ENCODE assay signal across 12 cellular contexts in the genomic region with DNA sequence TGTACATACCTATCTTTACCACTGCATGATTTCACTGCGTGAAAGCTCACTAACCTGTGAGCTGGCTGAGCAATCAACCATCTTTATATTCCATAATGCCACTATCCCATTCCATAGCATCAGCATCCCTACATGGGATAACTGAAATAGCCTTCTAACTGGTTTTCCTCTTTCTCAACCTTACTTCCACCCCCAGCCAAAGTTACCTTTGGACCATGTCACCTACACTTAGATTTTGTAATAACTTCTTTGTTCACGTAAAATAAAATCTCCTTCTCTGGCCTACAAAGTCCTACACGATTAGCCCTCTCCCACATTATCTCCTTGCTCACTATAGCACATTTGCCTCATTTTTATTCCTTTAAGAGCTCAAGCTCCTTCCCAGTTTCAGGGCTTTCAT. TPM values are rescaled to one million over a fixed set of nuclear protein-coding genes. Genes with fewer than 3 reads are reported as not detected.
DNase-seq lines count a peak whose midpoint lies in the region; ATAC-seq and TF ChIP-seq lines count a peak whose summit lies in the region.
"Had no signal": no experiment of that assay in that cellular context is flagged by ENCODE, and none has a peak within 500 bp of the region (broad histone marks: within the 10 kb centered on the region; RNA-seq: fewer than 3 reads in every experiment).

No MANE protein-coding gene starts in this region.

- H3K4ac ChIP-seq in H9 (ENCODE audit: low read depth, low read length), result no peak overlapping the region
- no peak overlapping the region for H3K4ac ChIP-seq in mesendoderm (ENCODE audit: low read depth, low read length)

- no peaks in the 10 kb centered on the region for H3K9me3 ChIP-seq in CD4-positive, CD25-positive, alpha-beta regulatory T cell (ENCODE audit: control insufficient read depth in 2 of 2, low read length in 2 of 2)
- H3K9me3 ChIP-seq in H9 (ENCODE audit: control insufficient read depth, low read depth, low read length), result no peaks in the 10 kb centered on the region

- H2AFZ ChIP-seq in H9 (ENCODE audit: low read length), result no peak overlapping the region

- H4K20me1 ChIP-seq in H9 (ENCODE audit: control insufficient read depth, insufficient read depth, insufficient read length), result no peaks in the 10 kb centered on the region

- H3K9ac ChIP-seq in H9 (ENCODE audit: extremely low read depth, insufficient read length, low read length) (no peak overlapping the region), mesendoderm (ENCODE audit: low read length) (peak overlapping the region; percentile 10)

- H3K18ac ChIP-seq in H9 (ENCODE audit: insufficient read length, low read depth, low read length) (no peak overlapping the region), mesendoderm (ENCODE audit: low read length) (no peak overlapping the region)

- H3K79me2 ChIP-seq in H9 (ENCODE audit: insufficient read depth, low read length) (peaks cover 49% of the 10 kb centered on the region), mesendoderm (ENCODE audit: control insufficient read depth, insufficient read depth, low read length) (peaks cover 69% of the 10 kb centered on the region)

- peaks cover 11% of the 10 kb centered on the region for H3K36me3 Mint-ChIP-seq in CD4-positive, CD25-positive, alpha-beta regulatory T cell
- peaks cover 14 to 44% (median 38%) of the 10 kb centered on the region in 3 experiments for H3K36me3 Mint-ChIP-seq in H9 (ENCODE audit: insufficient read depth in 1 of 3, low read depth in 3 of 3)
- H3K36me3 Mint-ChIP-seq in activated T-helper 17 cell treated with anti-CD3 and anti-CD28 coated beads, Interleukin-2, amount 50 U/mL, for 72 hours (ENCODE audit: low read depth), result peaks cover 87% of the 10 kb centered on the region

- no peaks in the 10 kb centered on the region for H3K27me3 Mint-ChIP-seq in CD4-positive, CD25-positive, alpha-beta regulatory T cell
- H3K27me3 Mint-ChIP-seq in H9 (ENCODE audit: low read depth), result 0 out of 2 replicates have a peak, but pooled peaks cover 2% of the 10 kb centered on the region
- no peaks in the 10 kb centered on the region for H3K27me3 Mint-ChIP-seq in activated T-helper 17 cell treated with anti-CD3 and anti-CD28 coated beads, Interleukin-2, amount 50 U/mL, for 72 hours

- H3K56ac ChIP-seq in H9 (ENCODE audit: insufficient read length, low read depth, low read length) (no peak overlapping the region), mesendoderm (ENCODE audit: low read length) (peak overlapping the region; percentile 34)

- H2BK20ac ChIP-seq in H9 (ENCODE audit: low read depth, low read length, poor library complexity, severe bottlenecking), result no peak overlapping the region

- H3K4me1 Mint-ChIP-seq in CD4-positive, CD25-positive, alpha-beta regulatory T cell, result peaks cover 20 to 83% (median 55%) of the 10 kb centered on the region in 4 donors
- H3K4me1 Mint-ChIP-seq in H9, result peaks cover 17 to 33% of the 10 kb centered on the region in 2 experiments
- H3K4me1 Mint-ChIP-seq in activated T-helper 17 cell treated with anti-CD3 and anti-CD28 coated beads, Interleukin-2, amount 50 U/mL, for 72 hours, result peaks cover 33% of the 10 kb centered on the region

- H3K27ac Mint-ChIP-seq in CD4-positive, CD25-positive, alpha-beta regulatory T cell, result peak overlapping the region in 2 of 3 donors; percentile 11 to 25
- H3K27ac Mint-ChIP-seq in H9, result peak overlapping the region in 2 of 3 experiments; percentile 4 to 13; a peak in 1 of 7 replicates
- peak overlapping the region; percentile 39 for H3K27ac Mint-ChIP-seq in activated T-helper 17 cell treated with anti-CD3 and anti-CD28 coated beads, Interleukin-2, amount 50 U/mL, for 72 hours

- H3K4me3 Mint-ChIP-seq in CD4-positive, CD25-positive, alpha-beta regulatory T cell, result peak overlapping the region; percentile 10 to 83 (median 64)
- peak overlapping the region; percentile 97 to 100; a peak in 3 of 5 replicates for H3K4me3 Mint-ChIP-seq in H9
- H3K4me3 Mint-ChIP-seq in activated T-helper 17 cell treated with anti-CD3 and anti-CD28 coated beads, Interleukin-2, amount 50 U/mL, for 72 hours, result peak overlapping the region; percentile 99

- H3K27me3 ChIP-seq in CD4-positive, CD25-positive, alpha-beta regulatory T cell (ENCODE audit: control insufficient read depth, insufficient read depth, low read length), result no peaks in the 10 kb centered on the region
- H3K27me3 ChIP-seq in H9 (ENCODE audit: insufficient read depth, low read length), result no peaks in the 10 kb centered on the region
- no peaks in the 10 kb centered on the region for H3K27me3 ChIP-seq in mesendoderm (ENCODE audit: insufficient read depth, low read length, poor library complexity)
- H3K27me3 ChIP-seq: foreskin keratinocyte had no signal

- no CpG with 5 or more reads among the region's 3 CpGs for WGBS in H9 (ENCODE audit: extremely low coverage, insufficient read length, low lambda C conversion rate)
- WGBS in mesendoderm (ENCODE audit: extremely low coverage, insufficient coverage, low lambda C conversion rate), result 100% methylated on average over 1 of the region's 3 CpGs

- peaks cover 11% of the 10 kb centered on the region for H3K23me2 ChIP-seq in H9 (ENCODE audit: insufficient read length, low read depth, low read length, poor library complexity, severe bottlenecking)

- no peak overlapping the region for H2BK15ac ChIP-seq in H9 (ENCODE audit: low read depth, low read length)
- H2BK15ac ChIP-seq in mesendoderm (replicated peaks; ENCODE audit: low read depth), result no peak overlapping the region

- H3K4me3 ChIP-seq in CD4-positive, CD25-positive, alpha-beta regulatory T cell (ENCODE audit: low read depth, low read length), result peak overlapping the region; percentile 39
- H3K4me3 ChIP-seq in mesendoderm (ENCODE audit: low read length), result no peak overlapping the region

- no peak for TF ChIP-seq CTCF in H9 (conservative IDR thresholded peaks at IDR 0.05)

- H3K4me1 ChIP-seq in CD4-positive, CD25-positive, alpha-beta regulatory T cell (ENCODE audit: control insufficient read depth, insufficient read depth, low read length, poor library complexity, severe bottlenecking), result peaks cover 51% of the 10 kb centered on the region
- H3K4me1 ChIP-seq in H9 (ENCODE audit: insufficient read depth, low read length) (no peaks in the 10 kb centered on the region), mesendoderm (ENCODE audit: control insufficient read depth, low read depth, low read length) (peaks cover 5% of the 10 kb centered on the region)

- H2BK5ac ChIP-seq in H9 (ENCODE audit: insufficient read length, low read length), result no peak overlapping the region
- H2BK5ac ChIP-seq in mesendoderm (ENCODE audit: low read length), result no peak overlapping the region

- H3K14ac ChIP-seq in H9 (ENCODE audit: insufficient read depth, low read length), result no peak overlapping the region

- H2BK12ac ChIP-seq in H9 (ENCODE audit: insufficient read length, low read depth, low read length), result no peak overlapping the region

- H3K23ac ChIP-seq in H9 (ENCODE audit: insufficient read length, low read depth, low read length), result no peak overlapping the region
- peak overlapping the region; percentile 30 for H3K23ac ChIP-seq in mesendoderm (ENCODE audit: low read length)

- no peak overlapping the region for H4K5ac ChIP-seq in H9 (ENCODE audit: insufficient read length, low read depth, low read length)
- H4K5ac ChIP-seq in mesendoderm (ENCODE audit: low read length), result no peak overlapping the region

- ATAC-seq in CD4-positive, CD25-positive, alpha-beta regulatory T cell (ENCODE audit: low read depth in 2 of 2), result no peak
- ATAC-seq in activated T-helper 17 cell treated with anti-CD3 and anti-CD28 coated beads, Interleukin-2, amount 50 U/mL, for 72 hours (replicated peaks), result no peak
- ATAC-seq in HG03280 (IDR thresholded peaks at IDR 0.05; ENCODE audit: unreplicated experiment) (no peak), HG03097 (IDR thresholded peaks at IDR 0.05; ENCODE audit: low FRiP score, unreplicated experiment) (no peak), HG03442 (IDR thresholded peaks at IDR 0.05; ENCODE audit: unreplicated experiment) (no peak)
- ATAC-seq: foreskin keratinocyte had no signal

- H2AK5ac ChIP-seq in H9 (ENCODE audit: insufficient read length, low read length) (no peak overlapping the region), mesendoderm (ENCODE audit: low read length) (no peak overlapping the region)

- no peak overlapping the region for H3K27ac ChIP-seq in CD4-positive, CD25-positive, alpha-beta regulatory T cell (ENCODE audit: insufficient read depth, low read length, poor library complexity, severe bottlenecking)
- H3K27ac ChIP-seq in H9 (ENCODE audit: insufficient read length, low read depth, low read length) (no peak overlapping the region), mesendoderm (ENCODE audit: low read depth, low read length) (no peak overlapping the region)
- H3K27ac ChIP-seq: foreskin keratinocyte had no signal

- H3K4me2 ChIP-seq in H9 (ENCODE audit: insufficient read depth, insufficient read length, low read length), result no peak overlapping the region
- no peak overlapping the region for H3K4me2 ChIP-seq in mesendoderm (ENCODE audit: low read length)

- H4K91ac ChIP-seq in H9 (ENCODE audit: insufficient read length, low read depth, low read length), result no peak overlapping the region

- H3K36me3 ChIP-seq in CD4-positive, CD25-positive, alpha-beta regulatory T cell (ENCODE audit: control insufficient read depth, insufficient read depth, low read length), result peaks cover 29% of the 10 kb centered on the region
- no peaks in the 10 kb centered on the region for H3K36me3 ChIP-seq in mesendoderm (ENCODE audit: control insufficient read depth, insufficient read depth, low read length)

- H3K79me1 ChIP-seq in H9 (ENCODE audit: insufficient read depth, low read depth, low read length, poor library complexity, severe bottlenecking) (peaks cover 3% of the 10 kb centered on the region), mesendoderm (ENCODE audit: low read length) (peaks cover 6% of the 10 kb centered on the region)

- DNase-seq in CD4-positive, CD25-positive, alpha-beta regulatory T cell, result no peak
- no peak for DNase-seq in H9
- no peak for DNase-seq in mesendoderm
- no peak for DNase-seq in A172 (ENCODE audit: low spot score)
- DNase-seq: activated CD4-positive, CD25-positive, alpha-beta regulatory T cell; foreskin keratinocyte; nucleus accumbens; stimulated activated CD4-positive, alpha-beta T cell treated with anti-CD3 and anti-CD28 coated beads, Interleukin-12 subunit alpha, Interleukin-12 subunit beta, amount 100 ng/mL, for 4 hours had no signal

- no peak overlapping the region for H4K8ac ChIP-seq in H9 (replicated peaks; ENCODE audit: insufficient read length, low read depth, low read length)
- H4K8ac ChIP-seq in mesendoderm (ENCODE audit: low read depth, low read length), result no peak overlapping the region

- no peaks in the 10 kb centered on the region for H3K9me3 Mint-ChIP-seq in CD4-positive, CD25-positive, alpha-beta regulatory T cell
- peaks cover 0 to 3% of the 10 kb centered on the region in 2 experiments; a peak in 1 of 5 replicates for H3K9me3 Mint-ChIP-seq in H9
- no peaks in the 10 kb centered on the region for H3K9me3 Mint-ChIP-seq in activated T-helper 17 cell treated with anti-CD3 and anti-CD28 coated beads, Interleukin-2, amount 50 U/mL, for 72 hours

- no peak overlapping the region for H3T11ph ChIP-seq in H9 (ENCODE audit: low read length)

- H2BK120ac ChIP-seq in H9 (ENCODE audit: low read depth, low read length, poor library complexity, severe bottlenecking) (no peak overlapping the region), mesendoderm (ENCODE audit: low read depth, low read length) (no peak overlapping the region)

RNA-seq across cellular contexts. Expression of a gene that starts 2.5 kb away (rescaled TPM):
- 59.1 TPM for total RNA-seq in CD4-positive, CD25-positive, alpha-beta regulatory T cell
- 100 to 1,000 TPM; 264 to 331 (median 298) TPM for polyA plus RNA-seq in CD4-positive, CD25-positive, alpha-beta regulatory T cell
- total RNA-seq in H9 (2021), result 227 and 239 TPM in 2 replicates
- total RNA-seq in activated T-helper 17 cell treated with anti-CD3 and anti-CD28 coated beads, Interleukin-2, amount 50 U/mL, for 72 hours, result 100 to 1,000 TPM; 124 to 179 TPM
- polyA plus RNA-seq in mesendoderm (2013, experiment 1 of 2), result 351 TPM
- polyA plus RNA-seq in mesendoderm (2013, experiment 2 of 2), result 360 TPM
- total RNA-seq in A172 (2014; rRNA removed; shearing (Covaris generic)), result 430 and 440 TPM in 2 replicates

RNA-seq across cellular contexts. Expression of a gene that starts 2.7 kb away (rescaled TPM):
- total RNA-seq in CD4-positive, CD25-positive, alpha-beta regulatory T cell, result 37.6 TPM
- 10 to 100 TPM; 54.6 to 86.0 (median 67.1) TPM for polyA plus RNA-seq in CD4-positive, CD25-positive, alpha-beta regulatory T cell
- total RNA-seq in H9 (2021), result 97.2 and 101 TPM in 2 replicates
- 10 to 100 TPM; 40.5 to 68.7 TPM for total RNA-seq in activated T-helper 17 cell treated with anti-CD3 and anti-CD28 coated beads, Interleukin-2, amount 50 U/mL, for 72 hours
- 146 TPM for polyA plus RNA-seq in mesendoderm (2013, experiment 1 of 2)
- 197 TPM for polyA plus RNA-seq in mesendoderm (2013, experiment 2 of 2)
- total RNA-seq in A172 (2014; rRNA removed; shearing (Covaris generic)), result 159 and 181 TPM in 2 replicates

RNA-seq across cellular contexts. Expression of a gene that starts 17.6 kb away (rescaled TPM):
- 2.0 TPM for total RNA-seq in CD4-positive, CD25-positive, alpha-beta regulatory T cell
- polyA plus RNA-seq in CD4-positive, CD25-positive, alpha-beta regulatory T cell, result 1 to 10 TPM in 3 of 4 donors, under 1 TPM in 1; 0.98 to 6.3 (median 2.2) TPM
- total RNA-seq in H9 (2021), result 2.9 and 3.8 TPM in 2 replicates
- 1 to 10 TPM; 2.4 to 3.9 TPM for total RNA-seq in activated T-helper 17 cell treated with anti-CD3 and anti-CD28 coated beads, Interleukin-2, amount 50 U/mL, for 72 hours
- 3.9 TPM for polyA plus RNA-seq in mesendoderm (2013, experiment 1 of 2)
- 3.9 TPM for polyA plus RNA-seq in mesendoderm (2013, experiment 2 of 2)
- total RNA-seq in A172 (2014; rRNA removed; shearing (Covaris generic)), result 29.2 and 46.5 TPM in 2 replicates
